8 cellular contexts compared by ENCODE assay signal in genomic region chr13:30408319-30409101, GRCh38. TPM values are rescaled to one million over a fixed set of nuclear protein-coding genes. Genes with fewer than 3 reads are reported as not detected.
DNase-seq lines count a peak whose midpoint lies in the region; ATAC-seq, FAIRE-seq and TF ChIP-seq lines count a peak whose summit lies in the region.

No MANE protein-coding gene starts in this region.

- H4K20me1 ChIP-seq in GM23338 (replicated peaks; ENCODE audit: insufficient read depth) = no peaks in the 10 kb centered on the region
- H4K20me1 ChIP-seq in Loucy (ENCODE audit: insufficient read depth, low read length, poor library complexity, severe bottlenecking) = no peaks in the 10 kb centered on the region

- peak; percentile 94 for ATAC-seq in GM23338

- H3K27me3 Mint-ChIP-seq in GM23338 (ENCODE audit: insufficient read depth, low read depth, poor library complexity) = peaks cover 32% of the 10 kb centered on the region

- H3K79me2 ChIP-seq in GM23338 (replicated peaks; ENCODE audit: insufficient read depth) (no peaks in the 10 kb centered on the region), Loucy (ENCODE audit: insufficient read depth, low read length) (no peaks in the 10 kb centered on the region)

- H3K9ac ChIP-seq in ES-I3 (ENCODE audit: low read depth, low read length) = peak overlapping the region; percentile 35; the same call in 1 of the 2 replicates
- H3K9ac ChIP-seq in Loucy (ENCODE audit: low read depth, low read length, poor library complexity, severe bottlenecking) = peak overlapping the region; percentile 61
- peak overlapping the region; percentile 43 to 58 for H3K9ac ChIP-seq in kidney (ENCODE audit: low read length in 2 of 2)

- H3K9me3 ChIP-seq in ES-I3 (ENCODE audit: control insufficient read depth, insufficient read depth, low read length) (no peaks in the 10 kb centered on the region), Loucy (ENCODE audit: insufficient read depth, low read depth, low read length) (no peaks in the 10 kb centered on the region), kidney (ENCODE audit: control insufficient read depth in 1 of 2, low read length in 2 of 2) (no peaks in the 10 kb centered on the region)

- H3K4me1 Mint-ChIP-seq in GM23338 = peaks cover 8% of the 10 kb centered on the region

- H3K4me2 ChIP-seq in GM23338 (peak overlapping the region; percentile 83), Loucy (ENCODE audit: low read depth, low read length, poor library complexity, severe bottlenecking) (peak overlapping the region; percentile 43)

- peak; percentile 45 to 73 for TF ChIP-seq CTCF in GM23338 (conservative IDR thresholded peaks at IDR 0.05; ENCODE audit: low read depth in 2 of 2)
- TF ChIP-seq CTCF in Loucy (conservative IDR thresholded peaks at IDR 0.05; ENCODE audit: low read length) = peak; percentile 37; the same call in 1 of the 2 replicates
- peak; percentile 78 for TF ChIP-seq CTCF in kidney (IDR thresholded peaks at IDR 0.05; ENCODE audit: borderline replicate concordance, extremely low read depth, insufficient read depth)

- intact Hi-C loops in kidney (cut with DNase I) = no loop called here

- H3K27ac ChIP-seq in GM23338 (ENCODE audit: low read depth) = no peak overlapping the region
- H3K27ac ChIP-seq in kidney (ENCODE audit: low read depth in 2 of 2, low read length in 2 of 2) = peak overlapping the region; percentile 34 to 82

- no peak overlapping the region for H3K27ac Mint-ChIP-seq in GM23338

- H3K4me3 Mint-ChIP-seq in GM23338 = peak overlapping the region; percentile 60

- H3K4me3 ChIP-seq in GM23338 (peak overlapping the region; percentile 50), Loucy (ENCODE audit: low read length, poor library complexity, severe bottlenecking) (peak overlapping the region; percentile 14), kidney (ENCODE audit: low read length in 2 of 2) (peak overlapping the region; percentile 40 to 47)

- H3K9me3 Mint-ChIP-seq in GM23338 = peaks cover 8% of the 10 kb centered on the region; the same call in 1 of the 3 replicates

- DNase-seq in GM23338 (ENCODE audit: low spot score) = peak; percentile 97
- peak; percentile 84 for DNase-seq in activated CD4-positive, alpha-beta T cell treated with anti-CD3 and anti-CD28 coated beads for 1 hour
- DNase-seq in cerebellar nuclear complex (lab: John Stamatoyannopoulos, UW) = peak; percentile 10 to 71
- DNase-seq in kidney = peak; percentile 97
- DNase-seq in stimulated activated CD4-positive, alpha-beta T cell treated with anti-CD3 and anti-CD28 coated beads, Interleukin-15, amount 100 ng/mL, for 24 hours = peak; percentile 97
- DNase-seq in NCI-H1417 treated with DMSO at 0.1 percent for 48 hours (lab: John Stamatoyannopoulos, UW) = no peak

- H3K4me1 ChIP-seq in ES-I3 (ENCODE audit: insufficient read depth, low read length) (no peaks in the 10 kb centered on the region), GM23338 (ENCODE audit: insufficient read depth) (peaks cover 12% of the 10 kb centered on the region), Loucy (ENCODE audit: insufficient read depth, low read length, poor library complexity, severe bottlenecking) (peaks cover 21% of the 10 kb centered on the region), kidney (ENCODE audit: control insufficient read depth in 1 of 2, insufficient read depth in 1 of 2, low read depth in 1 of 2, low read length in 2 of 2) (peaks cover 2 to 17% of the 10 kb centered on the region in 2 donors)

- FAIRE-seq in kidney (lab: Jason Lieb, UNC) = no peak

- H3K36me3 ChIP-seq in ES-I3 (ENCODE audit: insufficient read depth, low read length) (no peaks in the 10 kb centered on the region), GM23338 (ENCODE audit: insufficient read depth) (no peaks in the 10 kb centered on the region), Loucy (ENCODE audit: insufficient read depth, low read length) (no peaks in the 10 kb centered on the region), kidney (ENCODE audit: control insufficient read depth in 1 of 2, insufficient read depth in 2 of 2, low read length in 2 of 2) (no peaks in the 10 kb centered on the region)

- no peaks in the 10 kb centered on the region; the same call in 1 of the 3 replicates for H3K36me3 Mint-ChIP-seq in GM23338 (ENCODE audit: low read depth)

- no peaks in the 10 kb centered on the region for H3K9me2 ChIP-seq in GM23338 (ENCODE audit: insufficient read depth)
- no peaks in the 10 kb centered on the region for H3K9me2 ChIP-seq in Loucy (replicated peaks; ENCODE audit: low read depth, low read length)

- H3F3A ChIP-seq in GM23338 (replicated peaks; ENCODE audit: low read depth) = peaks cover 6% of the 10 kb centered on the region; the same call in 1 of the 2 replicates
- H3F3A ChIP-seq in Loucy (ENCODE audit: low read depth) = no peaks in the 10 kb centered on the region

- peaks cover 22% of the 10 kb centered on the region; the same call in 1 of the 2 replicates for H3K27me3 ChIP-seq in GM23338 (ENCODE audit: insufficient read depth)
- no peaks in the 10 kb centered on the region for H3K27me3 ChIP-seq in Loucy (ENCODE audit: insufficient read depth, low read length, poor library complexity, severe bottlenecking)

- peak overlapping the region; percentile 98 for H2AFZ ChIP-seq in GM23338
- no peak overlapping the region for H2AFZ ChIP-seq in Loucy (ENCODE audit: low read length)

TF ChIP-seq in GM23338, 12 proteins besides CTCF, POLR2A, EP300 and RAD21:
- TF ChIP-seq ZNF462 (CRISPR knock-in tag; IDR thresholded peaks at IDR 0.05) = no peak
- peak; percentile 46; the same call in 1 of the 2 replicates for TF ChIP-seq POLR2AphosphoS5 (IDR thresholded peaks at IDR 0.05; ENCODE audit: low read depth)

RNA-seq across cellular contexts. Expression of gene UBE2L5, which starts 13.8 kb away (rescaled TPM):
- not detected in 2 replicates for total RNA-seq in GM23338 (2014; rRNA removed; shearing (Covaris generic))
- polyA plus RNA-seq in GM23338 (2016; fragmentation: Nextera tagmentation; extraction: Ambion mirVana) (0.21 TPM in 1 of 2 replicates, not detected in the other), kidney (ENCODE audit: insufficient read depth, low read depth, low replicate concordance) (not detected)
- not detected for total RNA-seq in kidney

RNA-seq across cellular contexts. Expression of gene HMGB1, which starts 57.2 kb away (rescaled TPM):
- total RNA-seq in GM23338 (2014; rRNA removed; shearing (Covaris generic)) = 712 and 727 TPM in 2 replicates
- polyA plus RNA-seq in GM23338 (2016; fragmentation: Nextera tagmentation; extraction: Ambion mirVana) (2,890 and 2,970 TPM in 2 replicates), kidney (ENCODE audit: insufficient read depth, low read depth, low replicate concordance) (247 TPM)
- total RNA-seq in kidney = 264 TPM
